ENCODE assay signal across 16 cellular contexts in the genomic region with DNA sequence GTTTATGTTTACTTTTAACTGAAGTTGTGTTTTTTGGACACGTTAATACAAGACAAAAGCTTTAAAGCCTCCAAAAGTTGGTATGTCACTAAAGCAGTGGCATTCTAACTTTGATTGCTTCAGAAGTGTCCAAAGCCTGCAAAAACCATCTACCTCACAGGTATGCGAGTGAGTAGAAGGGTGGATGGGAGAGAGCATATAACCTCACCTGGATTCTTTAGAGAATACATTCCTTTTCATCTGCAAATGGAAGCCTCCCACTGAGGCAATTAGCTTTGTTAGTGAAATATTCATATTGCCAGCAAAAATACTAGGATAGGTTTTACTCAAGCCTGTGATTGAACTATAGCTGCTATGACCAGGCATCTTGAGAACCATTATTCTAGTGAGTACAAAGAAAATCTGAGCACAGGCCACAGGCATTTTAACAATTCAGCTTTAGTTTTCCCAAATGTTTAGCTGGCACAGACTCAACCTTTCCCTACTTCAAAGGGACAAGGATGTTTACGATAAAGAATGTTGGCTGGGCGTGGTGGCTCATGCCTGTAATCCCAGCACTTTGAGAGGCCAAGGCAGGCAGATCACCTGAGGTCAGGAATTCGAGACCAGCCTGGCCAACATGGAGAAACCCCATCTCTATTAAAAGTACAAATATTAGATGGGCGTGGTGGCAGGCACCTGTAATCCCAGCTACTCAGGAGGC. TPM values are rescaled to one million over a fixed set of nuclear protein-coding genes. Genes with fewer than 3 reads are reported as not detected.
DNase-seq lines count a peak whose midpoint lies in the region; ATAC-seq, FAIRE-seq and TF ChIP-seq lines count a peak whose summit lies in the region.
"Had no signal": no experiment of that assay in that cellular context is flagged by ENCODE, and none has a peak within 500 bp of the region (broad histone marks: within the 10 kb centered on the region; RNA-seq: fewer than 3 reads in every experiment).

No MANE protein-coding gene starts in this region.

- in situ Hi-C loops in astrocyte of the spinal cord (cut with HindIII; ENCODE audit: low sequenced_read_pairs) (no loop called here), brain microvascular endothelial cell (cut with HindIII; ENCODE audit: low pct_ligation_motif_present, low sequenced_read_pairs) (no loop called here)

- H3K36me3 Mint-ChIP-seq in naive thymus-derived CD8-positive, alpha-beta T cell, result no peaks in the 10 kb centered on the region
- H3K36me3 Mint-ChIP-seq: activated naive CD4-positive, alpha-beta T cell treated with anti-CD3 and anti-CD28 coated beads, Interleukin-2, amount 10 ng/mL, durations not matched to agents 7 days and 5 days had no signal

- CTCF ChIA-PET in A549 (lab: Yijun Ruan, JAX), result interaction anchor here (0.6 to 6.2 kb wide), 10 partner anchors 23 to 943 kb away, joined by 3 to 41 read pairs (median 4); a partner anchor contains a TSS
- CTCF ChIA-PET in HEK293 (lab: Yijun Ruan, JAX), result interaction anchor here (0.6 to 5.5 kb wide), 13 partner anchors 11 to 1270 kb away, joined by 3 to 31 read pairs (median 4); no protein-coding TSS in a partner anchor

- no peak overlapping the region for H3K4me3 Mint-ChIP-seq in naive thymus-derived CD8-positive, alpha-beta T cell
- H3K4me3 Mint-ChIP-seq: activated naive CD4-positive, alpha-beta T cell treated with anti-CD3 and anti-CD28 coated beads, Interleukin-2, amount 10 ng/mL, durations not matched to agents 7 days and 5 days had no signal

- H3K27ac ChIP-seq in A549 (peak overlapping the region; percentile 74 to 85), HEK293 (ENCODE audit: extremely low read depth, low read depth, low read length) (no peak overlapping the region), left lung (peak overlapping the region; percentile 1 to 43), brain microvascular endothelial cell (no peak overlapping the region)
- H3K27ac ChIP-seq: SK-N-MC had no signal

- intact Hi-C loops in left lung (cut with DNase I), result no loop called here

- DNase-seq in A549 (ENCODE audit: low read depth in 1 of 2, low spot score in 1 of 2), result peak in 1 of 2 experiments; percentile 67
- peak; percentile 32 for DNase-seq in astrocyte of the spinal cord (ENCODE audit: low read depth, low spot score)
- DNase-seq in left lung, result no peak
- DNase-seq in brain microvascular endothelial cell, result no peak
- DNase-seq in COLO829 (ENCODE audit: low spot score), result no peak
- DNase-seq in naive thymus-derived CD8-positive, alpha-beta T cell, result no peak
- DNase-seq in mucosa of gallbladder (ENCODE audit: low spot score), result no peak
- DNase-seq: activated naive CD4-positive, alpha-beta T cell treated with anti-CD3 and anti-CD28 coated beads, Interleukin-2, amount 10 ng/mL, durations not matched to agents 7 days and 5 days; caudate nucleus; DMS53; head of caudate nucleus; pancreas had no signal

- peaks cover 13 to 29% of the 10 kb centered on the region in 2 experiments for H3K36me3 ChIP-seq in HEK293 (ENCODE audit: control insufficient read depth in 2 of 2, insufficient read depth in 1 of 2, low read length in 2 of 2)
- no peaks in the 10 kb centered on the region for H3K36me3 ChIP-seq in left lung
- H3K36me3 ChIP-seq in brain microvascular endothelial cell (replicated peaks), result no peaks in the 10 kb centered on the region

- H3K27me3 Mint-ChIP-seq in naive thymus-derived CD8-positive, alpha-beta T cell, result peaks cover 0 to 6% (median 0%) of the 10 kb centered on the region in 5 donors

- no peaks in the 10 kb centered on the region for H3K9me3 Mint-ChIP-seq in naive thymus-derived CD8-positive, alpha-beta T cell
- H3K9me3 Mint-ChIP-seq: activated naive CD4-positive, alpha-beta T cell treated with anti-CD3 and anti-CD28 coated beads, Interleukin-2, amount 10 ng/mL, durations not matched to agents 7 days and 5 days had no signal

- peak in 1 of 2 experiments; percentile 58; a peak in 3 of 6 replicates for ATAC-seq in A549
- ATAC-seq in left lung, result peak; percentile 70
- no peak for ATAC-seq in naive thymus-derived CD8-positive, alpha-beta T cell
- ATAC-seq: GM12878 had no signal

- H3K27ac Mint-ChIP-seq in naive thymus-derived CD8-positive, alpha-beta T cell, result no peak overlapping the region
- H3K27ac Mint-ChIP-seq: activated naive CD4-positive, alpha-beta T cell treated with anti-CD3 and anti-CD28 coated beads, Interleukin-2, amount 10 ng/mL, durations not matched to agents 7 days and 5 days had no signal

- TF ChIP-seq RAD21 in A549 (conservative IDR thresholded peaks at IDR 0.05 in 1 of 2, IDR thresholded peaks at IDR 0.05 in 1 of 2), result no peak

- H3K27me3 ChIP-seq in left lung (no peaks in the 10 kb centered on the region), brain microvascular endothelial cell (replicated peaks) (no peaks in the 10 kb centered on the region)
- H3K27me3 ChIP-seq: pancreas had no signal

- 0 out of 3 replicates have a peak overlapping the region, but pooled peaks have one; percentile 5 for H3K4me3 ChIP-seq in A549
- H3K4me3 ChIP-seq in HEK293 (ENCODE audit: low read depth, low read length), result no peak overlapping the region
- no peak overlapping the region for H3K4me3 ChIP-seq in astrocyte of the spinal cord (ENCODE audit: low read depth, low read length)
- no peak overlapping the region for H3K4me3 ChIP-seq in left lung
- no peak overlapping the region for H3K4me3 ChIP-seq in brain microvascular endothelial cell (ENCODE audit: low read depth, low read length)
- H3K4me3 ChIP-seq: GM12878, pancreas, SK-N-MC had no signal

- H3K4me2 ChIP-seq in A549, result peak overlapping the region; percentile 75

- TF ChIP-seq EP300 in A549 (IDR thresholded peaks at IDR 0.05), result peak; percentile 16 to 70; a peak in 2 of 5 replicates

- TF ChIP-seq CTCF in A549 (IDR thresholded peaks at IDR 0.05) (no peak), HEK293 (tag by site-specific recombination; IDR thresholded peaks at IDR 0.05) (no peak), astrocyte of the spinal cord (IDR thresholded peaks at IDR 0.05; ENCODE audit: low read depth, low read length) (no peak), left lung (IDR thresholded peaks at IDR 0.05) (no peak), brain microvascular endothelial cell (IDR thresholded peaks at IDR 0.05; ENCODE audit: low read depth, low read length, missing control alignments) (no peak)

- 17% methylated on average over 6 of the region's 6 CpGs for WGBS in A549 (ENCODE audit: missing lambda C conversion rate)

- no peak for FAIRE-seq in A549 (lab: Jason Lieb, UNC)
- FAIRE-seq: endothelial cell of umbilical vein, GM12878, pancreas had no signal

- POLR2A ChIA-PET in A549 (lab: Yijun Ruan, JAX) (interaction anchor here (0.7 kb wide), 1 partner anchor 73 kb away, joined by 4 read pairs; no protein-coding TSS in a partner anchor), HEK293 (lab: Yijun Ruan, JAX) (no interaction called here)
- POLR2A ChIA-PET in naive thymus-derived CD8-positive, alpha-beta T cell (lab: Charles Lee), result no interaction called here

- no peaks in the 10 kb centered on the region for H3K9me3 ChIP-seq in A549
- no peaks in the 10 kb centered on the region for H3K9me3 ChIP-seq in HEK293 (ENCODE audit: control insufficient read depth, insufficient read depth, low read depth, low read length)
- no peaks in the 10 kb centered on the region for H3K9me3 ChIP-seq in left lung
- H3K9me3 ChIP-seq: pancreas had no signal

- H3K4me1 Mint-ChIP-seq in naive thymus-derived CD8-positive, alpha-beta T cell, result no peaks in the 10 kb centered on the region
- H3K4me1 Mint-ChIP-seq: activated naive CD4-positive, alpha-beta T cell treated with anti-CD3 and anti-CD28 coated beads, Interleukin-2, amount 10 ng/mL, durations not matched to agents 7 days and 5 days had no signal

- H3K4me1 ChIP-seq in A549, result peaks cover 65% of the 10 kb centered on the region
- peaks cover 4% of the 10 kb centered on the region; the same call in 1 of the 2 replicates for H3K4me1 ChIP-seq in HEK293 (ENCODE audit: control insufficient read depth, insufficient read depth, low read length)
- H3K4me1 ChIP-seq in left lung, result peaks cover 0 to 9% of the 10 kb centered on the region in 2 donors

- no peak for TF ChIP-seq POLR2A in A549 (IDR thresholded peaks at IDR 0.05; ENCODE audit: low read length)

TF ChIP-seq in A549, 52 proteins besides CTCF, POLR2A, EP300 and RAD21 (continues in another document):
- no peak for TF ChIP-seq SMC3 (IDR thresholded peaks at IDR 0.05)
- no peak for TF ChIP-seq MYC (IDR thresholded peaks at IDR 0.05; ENCODE audit: borderline replicate concordance, low read length)
- no peak for TF ChIP-seq HDAC2 (IDR thresholded peaks at IDR 0.05)
- TF ChIP-seq, protein P1, sequence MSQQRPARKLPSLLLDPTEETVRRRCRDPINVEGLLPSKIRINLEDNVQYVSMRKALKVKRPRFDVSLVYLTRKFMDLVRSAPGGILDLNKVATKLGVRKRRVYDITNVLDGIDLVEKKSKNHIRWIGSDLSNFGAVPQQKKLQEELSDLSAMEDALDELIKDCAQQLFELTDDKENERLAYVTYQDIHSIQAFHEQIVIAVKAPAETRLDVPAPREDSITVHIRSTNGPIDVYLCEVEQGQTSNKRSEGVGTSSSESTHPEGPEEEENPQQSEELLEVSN (IDR thresholded peaks at IDR 0.05; ENCODE audit: borderline replicate concordance, low read depth), result no peak

TF ChIP-seq in HEK293, 187 proteins besides CTCF, POLR2A, EP300 and RAD21 (continues in another document):
- TF ChIP-seq ZFP3 (tag by site-specific recombination; IDR thresholded peaks at IDR 0.05; ENCODE audit: low read depth), result no peak
- TF ChIP-seq, protein P2, sequence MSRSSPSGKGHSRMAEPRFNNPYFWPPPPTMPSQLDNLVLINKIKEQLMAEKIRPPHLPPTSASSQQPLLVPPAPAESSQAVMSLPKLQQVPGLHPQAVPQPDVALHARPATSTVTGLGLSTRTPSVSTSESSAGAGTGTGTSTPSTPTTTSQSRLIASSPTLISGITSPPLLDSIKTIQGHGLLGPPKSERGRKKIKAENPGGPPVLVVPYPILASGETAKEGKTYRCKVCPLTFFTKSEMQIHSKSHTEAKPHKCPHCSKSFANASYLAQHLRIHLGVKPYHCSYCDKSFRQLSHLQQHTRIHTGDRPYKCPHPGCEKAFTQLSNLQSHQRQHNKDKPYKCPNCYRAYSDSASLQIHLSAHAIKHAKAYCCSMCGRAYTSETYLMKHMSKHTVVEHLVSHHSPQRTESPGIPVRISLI (tag by site-specific recombination; IDR thresholded peaks at IDR 0.05), result no peak

RNA-seq across cellular contexts. Expression of a gene that starts 39.7 kb away (rescaled TPM):
- 23.5 and 26.9 TPM in 2 replicates for polyA plus RNA-seq in A549 (2011; rRNA removed)
- polyA plus RNA-seq in A549 (2012; cell fraction: cytosol; rRNA removed), result 12.4 and 14.9 TPM in 2 replicates
- polyA plus RNA-seq in A549 (2012; cell fraction: nucleus; rRNA removed), result 21.3 and 22.7 TPM in 2 replicates
- polyA plus RNA-seq in A549 (2017; fragmentation: RNase III; extraction: RNeasy Plus Mini Kit Qiagen cat#74134 plus additional on column Dnase treatment), result 14.0 to 14.4 TPM (median 14.2 TPM) in 3 replicates
- polyA minus RNA-seq in A549 (2011; rRNA and poly(A)+ RNA removed), result 30.4 and 34.4 TPM in 2 replicates
- 1 to 10 TPM; 6.0 to 8.9 TPM for total RNA-seq in left lung
- total RNA-seq in naive thymus-derived CD8-positive, alpha-beta T cell, result 1 to 10 TPM; 1.0 to 1.4 TPM
- polyA plus RNA-seq in naive thymus-derived CD8-positive, alpha-beta T cell, result under 1 TPM; 0.06 to 0.27 (median 0.06) TPM
- total RNA-seq in mucosa of gallbladder, result 11.9 TPM

Comparison
In these comparisons a context has a peak if more than half of its experiments do, and no peak if none do; other contexts are left out.
1. H3K27ac ChIP-seq: peak in A549 (2 of 2) and left lung (2 of 2); none in HEK293 (single experiment) and brain microvascular endothelial cell (single experiment).